ENCODE assay signal across 1 cellular context in the genomic region with DNA sequence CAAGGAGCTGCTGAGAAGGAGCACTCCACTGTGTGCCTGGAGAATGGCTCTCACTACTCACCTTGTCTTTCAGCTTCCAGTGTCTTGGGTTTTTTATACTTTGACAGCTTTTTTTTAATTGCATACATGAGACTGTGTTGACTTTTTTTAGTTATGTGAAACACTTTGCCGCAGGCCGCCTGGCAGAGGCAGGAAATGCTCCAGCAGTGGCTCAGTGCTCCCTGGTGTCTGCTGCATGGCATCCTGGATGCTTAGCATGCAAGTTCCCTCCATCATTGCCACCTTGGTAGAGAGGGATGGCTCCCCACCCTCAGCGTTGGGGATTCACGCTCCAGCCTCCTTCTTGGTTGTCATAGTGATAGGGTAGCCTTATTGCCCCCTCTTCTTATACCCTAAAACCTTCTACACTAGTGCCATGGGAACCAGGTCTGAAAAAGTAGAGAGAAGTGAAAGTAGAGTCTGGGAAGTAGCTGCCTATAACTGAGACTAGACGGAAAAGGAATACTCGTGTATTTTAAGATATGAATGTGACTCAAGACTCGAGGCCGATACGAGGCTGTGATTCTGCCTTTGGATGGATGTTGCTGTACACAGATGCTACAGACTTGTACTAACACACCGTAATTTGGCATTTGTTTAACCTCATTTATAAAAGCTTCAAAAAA.
TF ChIP-seq lines count a peak whose summit lies in the region.

No MANE protein-coding gene starts in this region.

TF ChIP-seq in SK-N-SH, 30 proteins besides CTCF, POLR2A, EP300 and RAD21 (continued from another document):
- TF ChIP-seq, protein P1, sequence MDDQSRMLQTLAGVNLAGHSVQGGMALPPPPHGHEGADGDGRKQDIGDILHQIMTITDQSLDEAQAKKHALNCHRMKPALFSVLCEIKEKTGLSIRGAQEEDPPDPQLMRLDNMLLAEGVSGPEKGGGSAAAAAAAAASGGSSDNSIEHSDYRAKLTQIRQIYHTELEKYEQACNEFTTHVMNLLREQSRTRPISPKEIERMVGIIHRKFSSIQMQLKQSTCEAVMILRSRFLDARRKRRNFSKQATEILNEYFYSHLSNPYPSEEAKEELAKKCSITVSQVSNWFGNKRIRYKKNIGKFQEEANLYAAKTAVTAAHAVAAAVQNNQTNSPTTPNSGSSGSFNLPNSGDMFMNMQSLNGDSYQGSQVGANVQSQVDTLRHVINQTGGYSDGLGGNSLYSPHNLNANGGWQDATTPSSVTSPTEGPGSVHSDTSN (IDR thresholded peaks at IDR 0.05), result no peak
- TF ChIP-seq MEF2A (IDR thresholded peaks at IDR 0.05; ENCODE audit: borderline replicate concordance, low read depth), result no peak
- TF ChIP-seq FOXJ3 (CRISPR knock-in tag; IDR thresholded peaks at IDR 0.05), result no peak
- TF ChIP-seq, protein P2, sequence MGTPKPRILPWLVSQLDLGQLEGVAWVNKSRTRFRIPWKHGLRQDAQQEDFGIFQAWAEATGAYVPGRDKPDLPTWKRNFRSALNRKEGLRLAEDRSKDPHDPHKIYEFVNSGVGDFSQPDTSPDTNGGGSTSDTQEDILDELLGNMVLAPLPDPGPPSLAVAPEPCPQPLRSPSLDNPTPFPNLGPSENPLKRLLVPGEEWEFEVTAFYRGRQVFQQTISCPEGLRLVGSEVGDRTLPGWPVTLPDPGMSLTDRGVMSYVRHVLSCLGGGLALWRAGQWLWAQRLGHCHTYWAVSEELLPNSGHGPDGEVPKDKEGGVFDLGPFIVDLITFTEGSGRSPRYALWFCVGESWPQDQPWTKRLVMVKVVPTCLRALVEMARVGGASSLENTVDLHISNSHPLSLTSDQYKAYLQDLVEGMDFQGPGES (IDR thresholded peaks at IDR 0.05; ENCODE audit: low read depth, low read length), result no peak
- TF ChIP-seq CHD2 (IDR thresholded peaks at IDR 0.05; ENCODE audit: low read length, partially characterized antibody), result no peak
- TF ChIP-seq TCF12 (IDR thresholded peaks at IDR 0.05), result no peak
- TF ChIP-seq FOXM1 (IDR thresholded peaks at IDR 0.05; ENCODE audit: low read depth), result no peak
